8 cellular contexts compared by ENCODE assay signal in genomic region chr19:1383311-1384084, GRCh38. TPM values are rescaled to one million over a fixed set of nuclear protein-coding genes. Genes with fewer than 3 reads are reported as not detected.
DNase-seq lines count a peak whose midpoint lies in the region; ATAC-seq and TF ChIP-seq lines count a peak whose summit lies in the region.

Gene NDUFS7, plus strand, starts transcription at chr19:1383907. Its CDS starts 20 bp downstream, at chr19:1383927.

- no peaks in the 10 kb centered on the region for H3K27me3 ChIP-seq in BE2C

- no peaks in the 10 kb centered on the region for H3K36me3 Mint-ChIP-seq in chondrocyte (ENCODE audit: low read depth)

- TF ChIP-seq CTCF in BE2C (IDR thresholded peaks at IDR 0.05; ENCODE audit: low read depth, low read length): peak; percentile 16; the same call in 1 of the 2 replicates
- TF ChIP-seq CTCF in chondrocyte (IDR thresholded peaks at IDR 0.05): peak; percentile 65

- peaks cover 22% of the 10 kb centered on the region for H3K4me1 Mint-ChIP-seq in chondrocyte (ENCODE audit: low read depth)

- H3K27me3 Mint-ChIP-seq in chondrocyte (ENCODE audit: low read depth): no peaks in the 10 kb centered on the region

- peak; percentile 75 for ATAC-seq in HG03439 (IDR thresholded peaks at IDR 0.05; ENCODE audit: unreplicated experiment)

- DNase-seq in BE2C (peak; percentile 92), GM19238 (ENCODE audit: insufficient read length, low spot score) (peak; percentile 79), NCI-H510A treated with DMSO at 0.1 percent for 48 hours (lab: John Stamatoyannopoulos, UW) (peak; percentile 68), chondrocyte (ENCODE audit: low spot score) (no peak), kidney glomerular epithelial cell (lab: John Stamatoyannopoulos, UW) (peak; percentile 88)
- DNase-seq in activated CD4-positive, alpha-beta T cell treated with anti-CD3 and anti-CD28 coated beads for 1 hour: peak; percentile 96
- peak; percentile 85 to 94 for DNase-seq in stimulated activated CD4-positive, alpha-beta T cell treated with anti-CD3 and anti-CD28 coated beads, Interleukin-1b, Interleukin-23, amount 100 ng/mL, for 1 hour (ENCODE audit: low read depth in 2 of 2)

- H3K9me3 ChIP-seq in BE2C: no peaks in the 10 kb centered on the region

- peak within 1 kb of the TSS; percentile 89 for H3K27ac Mint-ChIP-seq in chondrocyte (ENCODE audit: unreplicated experiment)

- no peaks in the 10 kb centered on the region for H3K4me1 ChIP-seq in BE2C

- H3K4me3 Mint-ChIP-seq in chondrocyte (ENCODE audit: unreplicated experiment): peak within 1 kb of the TSS; percentile 79

- H3K9me3 Mint-ChIP-seq in chondrocyte (ENCODE audit: low read depth): no peaks in the 10 kb centered on the region

- H3K4me3 ChIP-seq in BE2C (ENCODE audit: low read depth, low read length): peak within 1 kb of the TSS; percentile 78

- H3K36me3 ChIP-seq in BE2C: peaks cover 11% of the 10 kb centered on the region

RNA-seq across cellular contexts. Expression of gene NDUFS7, which starts in this region (rescaled TPM):
- polyA plus RNA-seq in BE2C (2012; ENCODE audit: insufficient read depth, insufficient read length, low read depth): 569 TPM
- total RNA-seq in chondrocyte: 57.3 to 66.1 TPM (median 57.8 TPM) in 3 replicates
